Comparison of ENCODE assay signal across 1 cellular context in genomic region chr3:111926266-111926676, GRCh38.
TF ChIP-seq lines count a peak whose summit lies in the region.

No MANE protein-coding gene starts in this region.

TF ChIP-seq in HEK293, 187 proteins besides CTCF, POLR2A, EP300 and RAD21 (continued from another document):
- TF ChIP-seq ZNF639 (tag by site-specific recombination; IDR thresholded peaks at IDR 0.05), result no peak
- TF ChIP-seq ZBTB8A (tag by site-specific recombination; IDR thresholded peaks at IDR 0.05), result peak; percentile 27; the same call in 1 of the 2 replicates
- TF ChIP-seq ZNF785 (tag by site-specific recombination; IDR thresholded peaks at IDR 0.05), result no peak
- no peak for TF ChIP-seq ZFP41 (tag by site-specific recombination; IDR thresholded peaks at IDR 0.05; ENCODE audit: borderline replicate concordance)
- no peak for TF ChIP-seq YY2 (tag by site-specific recombination; IDR thresholded peaks at IDR 0.05)
- no peak for TF ChIP-seq ZNF433 (tag by site-specific recombination; IDR thresholded peaks at IDR 0.05; ENCODE audit: low read depth)
- TF ChIP-seq ZNF600 (tag by site-specific recombination; IDR thresholded peaks at IDR 0.05), result peak; percentile 71
- TF ChIP-seq ZNF335 (tag by site-specific recombination; conservative IDR thresholded peaks at IDR 0.05), result no peak
- TF ChIP-seq ZIC2 (tag by site-specific recombination; IDR thresholded peaks at IDR 0.05), result peak; percentile 26; the same call in 1 of the 2 replicates
- peak; percentile 93 for TF ChIP-seq PRDM6 (tag by site-specific recombination; IDR thresholded peaks at IDR 0.05)
- peak; percentile 33 for TF ChIP-seq PRDM10 (tag by site-specific recombination; IDR thresholded peaks at IDR 0.05)
- TF ChIP-seq ZNF571 (tag by site-specific recombination; IDR thresholded peaks at IDR 0.05), result no peak
- TF ChIP-seq ZNF239 (tag by site-specific recombination; IDR thresholded peaks at IDR 0.05), result no peak
- 0 out of 2 replicates have a peak, but pooled peaks have one; percentile 7 for TF ChIP-seq SP3 (tag by site-specific recombination; IDR thresholded peaks at IDR 0.05)
- 0 out of 2 replicates have a peak, but pooled peaks have one; percentile 44 for TF ChIP-seq KLF10 (tag by site-specific recombination; IDR thresholded peaks at IDR 0.05)
- no peak for TF ChIP-seq ZNF514 (tag by site-specific recombination; IDR thresholded peaks at IDR 0.05)
- TF ChIP-seq ZNF76 (tag by site-specific recombination; IDR thresholded peaks at IDR 0.05; ENCODE audit: borderline replicate concordance, low read depth), result no peak
- TF ChIP-seq ZNF48 (tag by site-specific recombination; IDR thresholded peaks at IDR 0.05), result no peak
- no peak for TF ChIP-seq ZBTB20 (tag by site-specific recombination; IDR thresholded peaks at IDR 0.05)
- TF ChIP-seq YY1 (tag by site-specific recombination; IDR thresholded peaks at IDR 0.05), result no peak
- TF ChIP-seq PRDM1 (tag by site-specific recombination; IDR thresholded peaks at IDR 0.05), result no peak
- TF ChIP-seq ZNF776 (tag by site-specific recombination; IDR thresholded peaks at IDR 0.05; ENCODE audit: borderline replicate concordance), result no peak
- no peak for TF ChIP-seq SCRT1 (tag by site-specific recombination; IDR thresholded peaks at IDR 0.05; ENCODE audit: borderline replicate concordance)
- TF ChIP-seq ZNF114 (tag by site-specific recombination; IDR thresholded peaks at IDR 0.05), result no peak
- TF ChIP-seq ZXDB (tag by site-specific recombination; IDR thresholded peaks at IDR 0.05), result peak; percentile 37; the same call in 1 of the 2 replicates
- peak; percentile 85 for TF ChIP-seq ZNF843 (tag by site-specific recombination; IDR thresholded peaks at IDR 0.05)
- TF ChIP-seq ZBTB6 (tag by site-specific recombination; IDR thresholded peaks at IDR 0.05), result no peak
- no peak for TF ChIP-seq ZBTB1 (tag by site-specific recombination; IDR thresholded peaks at IDR 0.05)
- TF ChIP-seq ZNF311 (tag by site-specific recombination; IDR thresholded peaks at IDR 0.05; ENCODE audit: borderline replicate concordance), result no peak
- TF ChIP-seq SCRT2 (tag by site-specific recombination; IDR thresholded peaks at IDR 0.05), result peak; percentile 81
- no peak for TF ChIP-seq ZNF169 (tag by site-specific recombination; IDR thresholded peaks at IDR 0.05)
- TF ChIP-seq, protein P1, sequence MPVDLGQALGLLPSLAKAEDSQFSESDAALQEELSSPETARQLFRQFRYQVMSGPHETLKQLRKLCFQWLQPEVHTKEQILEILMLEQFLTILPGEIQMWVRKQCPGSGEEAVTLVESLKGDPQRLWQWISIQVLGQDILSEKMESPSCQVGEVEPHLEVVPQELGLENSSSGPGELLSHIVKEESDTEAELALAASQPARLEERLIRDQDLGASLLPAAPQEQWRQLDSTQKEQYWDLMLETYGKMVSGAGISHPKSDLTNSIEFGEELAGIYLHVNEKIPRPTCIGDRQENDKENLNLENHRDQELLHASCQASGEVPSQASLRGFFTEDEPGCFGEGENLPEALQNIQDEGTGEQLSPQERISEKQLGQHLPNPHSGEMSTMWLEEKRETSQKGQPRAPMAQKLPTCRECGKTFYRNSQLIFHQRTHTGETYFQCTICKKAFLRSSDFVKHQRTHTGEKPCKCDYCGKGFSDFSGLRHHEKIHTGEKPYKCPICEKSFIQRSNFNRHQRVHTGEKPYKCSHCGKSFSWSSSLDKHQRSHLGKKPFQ (tag by site-specific recombination; IDR thresholded peaks at IDR 0.05), result no peak
- no peak for TF ChIP-seq ZNF112 (tag by site-specific recombination; IDR thresholded peaks at IDR 0.05)
- TF ChIP-seq ZNF391 (tag by site-specific recombination; IDR thresholded peaks at IDR 0.05; ENCODE audit: borderline replicate concordance, low read depth), result no peak
- TF ChIP-seq ZNF513 (tag by site-specific recombination; IDR thresholded peaks at IDR 0.05), result no peak
- no peak for TF ChIP-seq ZNF530 (tag by site-specific recombination; IDR thresholded peaks at IDR 0.05; ENCODE audit: low read depth)
- TF ChIP-seq ZNF621 (tag by site-specific recombination; IDR thresholded peaks at IDR 0.05), result no peak
- TF ChIP-seq ZNF184 (tag by site-specific recombination; IDR thresholded peaks at IDR 0.05), result no peak
- no peak for TF ChIP-seq ZNF248 (tag by site-specific recombination; IDR thresholded peaks at IDR 0.05)
- no peak for TF ChIP-seq GLI2 (tag by site-specific recombination; IDR thresholded peaks at IDR 0.05; ENCODE audit: borderline replicate concordance, low read depth)
- TF ChIP-seq FEZF1 (tag by site-specific recombination; IDR thresholded peaks at IDR 0.05), result peak; percentile 63
- TF ChIP-seq KLF17 (tag by site-specific recombination; IDR thresholded peaks at IDR 0.05), result no peak
- TF ChIP-seq ZNF202 (tag by site-specific recombination; IDR thresholded peaks at IDR 0.05; ENCODE audit: borderline replicate concordance), result no peak
- no peak for TF ChIP-seq MEIS1 (CRISPR knock-in tag; IDR thresholded peaks at IDR 0.05; ENCODE audit: borderline replicate concordance)
- no peak for TF ChIP-seq ZNF623 (tag by site-specific recombination; IDR thresholded peaks at IDR 0.05)
- TF ChIP-seq, protein P2, sequence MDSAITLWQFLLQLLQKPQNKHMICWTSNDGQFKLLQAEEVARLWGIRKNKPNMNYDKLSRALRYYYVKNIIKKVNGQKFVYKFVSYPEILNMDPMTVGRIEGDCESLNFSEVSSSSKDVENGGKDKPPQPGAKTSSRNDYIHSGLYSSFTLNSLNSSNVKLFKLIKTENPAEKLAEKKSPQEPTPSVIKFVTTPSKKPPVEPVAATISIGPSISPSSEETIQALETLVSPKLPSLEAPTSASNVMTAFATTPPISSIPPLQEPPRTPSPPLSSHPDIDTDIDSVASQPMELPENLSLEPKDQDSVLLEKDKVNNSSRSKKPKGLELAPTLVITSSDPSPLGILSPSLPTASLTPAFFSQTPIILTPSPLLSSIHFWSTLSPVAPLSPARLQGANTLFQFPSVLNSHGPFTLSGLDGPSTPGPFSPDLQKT (IDR thresholded peaks at IDR 0.05; ENCODE audit: borderline replicate concordance, low read depth, low read length), result no peak
- no peak for TF ChIP-seq ZNF366 (tag by site-specific recombination; conservative IDR thresholded peaks at IDR 0.05)
- 0 out of 2 replicates have a peak, but pooled peaks have one; percentile 18 for TF ChIP-seq ZNF629 (tag by site-specific recombination; IDR thresholded peaks at IDR 0.05)
- no peak for TF ChIP-seq ZBTB21 (tag by site-specific recombination; IDR thresholded peaks at IDR 0.05)
- TF ChIP-seq ZNF544 (tag by site-specific recombination; IDR thresholded peaks at IDR 0.05), result no peak
- TF ChIP-seq GLIS2 (tag by site-specific recombination; IDR thresholded peaks at IDR 0.05), result no peak
- no peak for TF ChIP-seq ZNF660 (tag by site-specific recombination; IDR thresholded peaks at IDR 0.05)
- TF ChIP-seq ZNF670 (tag by site-specific recombination; IDR thresholded peaks at IDR 0.05; ENCODE audit: low read depth), result no peak
- peak; percentile 92 for TF ChIP-seq MZF1 (tag by site-specific recombination; IDR thresholded peaks at IDR 0.05; ENCODE audit: borderline replicate concordance)
- TF ChIP-seq WT1 (tag by site-specific recombination; IDR thresholded peaks at IDR 0.05), result no peak
